Comparison of ENCODE assay signal across 13 cellular contexts in the genomic region with DNA sequence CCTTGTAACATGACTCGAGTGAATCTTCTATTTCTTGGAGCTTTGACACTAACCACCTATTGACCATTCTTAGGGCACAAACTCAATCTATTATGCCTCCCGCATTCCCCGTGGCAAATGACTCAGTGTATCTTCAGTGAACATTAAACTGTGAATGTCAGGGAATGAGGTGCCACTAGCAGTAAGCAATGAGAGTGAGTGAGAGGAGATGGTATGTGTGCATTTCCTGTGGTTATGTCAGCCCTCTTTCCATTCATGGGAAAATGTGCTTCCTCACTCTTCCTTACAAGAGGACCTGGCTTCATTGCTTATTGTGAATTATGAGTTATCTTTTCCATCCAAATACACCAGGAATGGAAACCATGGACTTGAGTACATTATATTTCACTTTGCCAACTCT.
DNase-seq lines count a peak whose midpoint lies in the region; FAIRE-seq and TF ChIP-seq lines count a peak whose summit lies in the region.
"Had no signal": no experiment of that assay in that cellular context is flagged by ENCODE, and none has a peak within 500 bp of the region (broad histone marks: within the 10 kb centered on the region; RNA-seq: fewer than 3 reads in every experiment).

No MANE protein-coding gene starts in this region.

- FAIRE-seq in urothelium cell line (lab: Jason Lieb, UNC): peak; percentile 96
- FAIRE-seq: H1 had no signal

- no peak for TF ChIP-seq CTCF in fibroblast of the aortic adventitia (IDR thresholded peaks at IDR 0.05; ENCODE audit: insufficient read depth, low read length)

- DNase-seq in DMS53 (lab: John Stamatoyannopoulos, UW) (peak; percentile 15), DMS53 treated with DMSO at 0.1 percent for 48 hours (lab: John Stamatoyannopoulos, UW; ENCODE audit: unreplicated experiment) (no peak), SW 1271 (lab: John Stamatoyannopoulos, UW) (peak; percentile 43 to 81), fibroblast of the aortic adventitia (ENCODE audit: low read depth) (peak; percentile 28), urothelium cell line (ENCODE audit: low spot score) (peak; percentile 73), DMS79 (lab: John Stamatoyannopoulos, UW) (no peak), DMS 273 (lab: John Stamatoyannopoulos, UW; ENCODE audit: unreplicated experiment) (no peak), NCI-H128 (lab: John Stamatoyannopoulos, UW; ENCODE audit: unreplicated experiment) (no peak)
- DNase-seq: central memory CD4-positive, alpha-beta T cell; NCI-H2171 treated with DMSO at 0.1 percent for 48 hours; posterior cingulate gyrus; stimulated activated CD4-positive, alpha-beta T cell treated with anti-CD3 and anti-CD28 coated beads, Interleukin-15, amount 100 ng/mL, for 24 hours had no signal

- no peak overlapping the region for H3K4me3 ChIP-seq in fibroblast of the aortic adventitia (ENCODE audit: low read depth, low read length)

Comparison
In these comparisons a context has a peak if more than half of its experiments do, and no peak if none do; other contexts are left out.
1. DNase-seq: peak in DMS53 (single experiment), SW 1271 (2 of 2), fibroblast of the aortic adventitia (single experiment) and urothelium cell line (single experiment); none in DMS53 treated with DMSO at 0.1 percent for 48 hours (single experiment), DMS79 (single experiment), DMS 273 (single experiment) and NCI-H128 (single experiment).